32 cellular contexts compared by ENCODE assay signal in genomic region chr6:158831571-158831970, GRCh38. TPM values are rescaled to one million over a fixed set of nuclear protein-coding genes. Genes with fewer than 3 reads are reported as not detected.
DNase-seq lines count a peak whose midpoint lies in the region; ATAC-seq, FAIRE-seq and TF ChIP-seq lines count a peak whose summit lies in the region.
"Had no signal": no experiment of that assay in that cellular context is flagged by ENCODE, and none has a peak within 500 bp of the region (broad histone marks: within the 10 kb centered on the region; RNA-seq: fewer than 3 reads in every experiment).

No MANE protein-coding gene starts in this region.

- H3K36me3 ChIP-seq in K562 (ENCODE audit: control insufficient read depth, insufficient read depth, low read length) (no peaks in the 10 kb centered on the region), keratinocyte (ENCODE audit: control insufficient read depth in 2 of 2, extremely low read depth in 1 of 2, insufficient read depth in 2 of 2, low read length in 2 of 2) (no peaks in the 10 kb centered on the region), MG63 (no peaks in the 10 kb centered on the region)
- H3K36me3 ChIP-seq: SJCRH30 had no signal

- no peak overlapping the region; the same call in 1 of the 2 replicates for H3K4me2 ChIP-seq in K562 (ENCODE audit: insufficient read depth, low read length)
- H3K4me2 ChIP-seq in keratinocyte (ENCODE audit: control insufficient read depth, extremely low read depth, insufficient read depth, low read depth, low read length), result peak overlapping the region; percentile 76
- H3K4me2 ChIP-seq: A549 had no signal

- H3K27me3 ChIP-seq in K562 (ENCODE audit: control insufficient read depth in 2 of 2, insufficient read depth in 2 of 2, low read length in 2 of 2), result no peaks in the 10 kb centered on the region
- no peaks in the 10 kb centered on the region for H3K27me3 ChIP-seq in keratinocyte (ENCODE audit: control insufficient read depth, extremely low read depth, insufficient read depth, low read length)
- H3K27me3 ChIP-seq in MG63, result no peaks in the 10 kb centered on the region
- H3K27me3 ChIP-seq: SJCRH30 had no signal

- POLR2A ChIA-PET in K562 (lab: Yijun Ruan, JAX), result interaction anchor here (0.8 to 1.3 kb wide), 2 partner anchors 13 to 38 kb away, joined by 4 to 5 read pairs; no protein-coding TSS in a partner anchor

- BruUV-seq in K562 (replicated peaks; lab: Mats Ljungman, UMichigan), result no TSS peak

- TF ChIP-seq CTCF in K562 (IDR thresholded peaks at IDR 0.05 in 2 of 3, conservative IDR thresholded peaks at IDR 0.05 in 1 of 3; ENCODE audit: insufficient read depth in 2 of 3, low read depth in 1 of 3, low read length in 3 of 3) (no peak), keratinocyte (optimal IDR thresholded peaks at IDR 0.05 in 1 of 3, IDR thresholded peaks at IDR 0.05 in 1 of 3, conservative IDR thresholded peaks at IDR 0.05 in 1 of 3; ENCODE audit: extremely low read depth in 1 of 3, insufficient read depth in 2 of 3, low read length in 3 of 3) (no peak)

- DNase-seq in K562 (ENCODE audit: extremely low read depth in 1 of 4, low spot score in 3 of 4), result no peak
- no peak for DNase-seq in keratinocyte (ENCODE audit: low read depth, low spot score)
- DNase-seq in stimulated activated effector memory CD8-positive, alpha-beta T cell treated with anti-CD3 and anti-CD28 coated beads, Interleukin-12 subunit alpha, Interleukin-12 subunit beta, amount 100 ng/mL, for 72 hours (ENCODE audit: low spot score in 2 of 2), result no peak
- no peak for DNase-seq in MG63
- no peak for DNase-seq in activated T-cell treated with anti-CD3 and anti-CD28 coated beads, Interleukin-2, amount 50 U/mL, for 4 hours
- no peak for DNase-seq in activated CD8-positive, alpha-beta memory T cell treated with anti-CD3 and anti-CD28 coated beads for 24 hours
- DNase-seq in activated T-cell treated with anti-CD3 and anti-CD28 coated beads, Interleukin-2, amount 50 U/mL, for 48 hours, result no peak
- DNase-seq: AML-193; C1 segment of cervical spinal cord; Caco-2; CD8-positive, alpha-beta T cell; DMS79; EL; GDM1; GOT3; HCEC 1CT; Kasumi-1; MV-4-11; NCI-H1105; NCI-H1436 treated with DMSO at 0.1 percent for 48 hours; NCI-H187 treated with DMSO at 0.1 percent for 48 hours; NCI-H446; NCI-H524 treated with DMSO at 0.1 percent for 48 hours; NCI-H82; NK-92 treated with Interleukin-12 subunit alpha and Interleukin-12 subunit beta, amount 100 ng/mL, for 24 hours; PC-3; SJCRH30 had no signal

- no peaks in the 10 kb centered on the region for H3K36me3 Mint-ChIP-seq in stimulated activated effector memory CD8-positive, alpha-beta T cell treated with anti-CD3 and anti-CD28 coated beads, Interleukin-12 subunit alpha, Interleukin-12 subunit beta, amount 100 ng/mL, for 72 hours
- H3K36me3 Mint-ChIP-seq in activated T-cell treated with anti-CD3 and anti-CD28 coated beads, Interleukin-2, amount 50 U/mL, for 4 hours (ENCODE audit: insufficient read depth), result no peaks in the 10 kb centered on the region
- H3K36me3 Mint-ChIP-seq: CD8-positive, alpha-beta T cell had no signal

- intact Hi-C loops in K562 (cut with micrococcal nuclease), result no loop called here

- H3K27ac ChIP-seq in K562 (ENCODE audit: extremely low read depth, low read depth, low read length) (no peak overlapping the region), keratinocyte (ENCODE audit: control insufficient read depth, insufficient read depth, low read length) (no peak overlapping the region)
- H3K27ac ChIP-seq: A549, HL-60, SJCRH30 had no signal

- TF ChIP-seq POLR2A in K562 (conservative IDR thresholded peaks at IDR 0.05), result no peak

- dilution Hi-C loops in keratinocyte (cut with MboI; ENCODE audit: extremely low pct_ligation_motif_present, low sequenced_read_pairs), result no loop called here

- in situ Hi-C loops in K562 (cut with MboI), result no loop called here

- H3K9me3 ChIP-seq in K562 (replicated peaks; ENCODE audit: control insufficient read depth, insufficient read depth, low read depth, low read length), result no peaks in the 10 kb centered on the region
- no peaks in the 10 kb centered on the region for H3K9me3 ChIP-seq in keratinocyte (ENCODE audit: control insufficient read depth, low read depth, low read length)
- no peaks in the 10 kb centered on the region for H3K9me3 ChIP-seq in MG63
- H3K9me3 ChIP-seq: A549, Caco-2, SJCRH30 had no signal

- H3K9me3 Mint-ChIP-seq in stimulated activated effector memory CD8-positive, alpha-beta T cell treated with anti-CD3 and anti-CD28 coated beads, Interleukin-12 subunit alpha, Interleukin-12 subunit beta, amount 100 ng/mL, for 72 hours, result no peaks in the 10 kb centered on the region
- H3K9me3 Mint-ChIP-seq in activated T-cell treated with anti-CD3 and anti-CD28 coated beads, Interleukin-2, amount 50 U/mL, for 4 hours, result no peaks in the 10 kb centered on the region
- H3K9me3 Mint-ChIP-seq: CD8-positive, alpha-beta T cell had no signal

- TF ChIP-seq EP300 in K562 (IDR thresholded peaks at IDR 0.05; ENCODE audit: low read length), result no peak

- H3K4me3 ChIP-seq in K562 (no peak overlapping the region), keratinocyte (ENCODE audit: control insufficient read depth in 2 of 3, extremely low read depth in 1 of 3, insufficient read depth in 2 of 3, low read depth in 1 of 3, low read length in 3 of 3) (peak overlapping the region in 1 of 3 experiments; percentile 14), MG63 (no peak overlapping the region)
- H3K4me3 ChIP-seq: A549, GM12878, SJCRH30 had no signal

- TF ChIP-seq RAD21 in K562 (CRISPR knock-in tag; conservative IDR thresholded peaks at IDR 0.05 in 1 of 2, IDR thresholded peaks at IDR 0.05 in 1 of 2), result no peak

- H3K27ac Mint-ChIP-seq in stimulated activated effector memory CD8-positive, alpha-beta T cell treated with anti-CD3 and anti-CD28 coated beads, Interleukin-12 subunit alpha, Interleukin-12 subunit beta, amount 100 ng/mL, for 72 hours, result peak overlapping the region; percentile 48
- H3K27ac Mint-ChIP-seq: CD8-positive, alpha-beta T cell had no signal

- H4K20me1 ChIP-seq in K562 (replicated peaks; ENCODE audit: control insufficient read depth, insufficient read depth, low read length), result no peaks in the 10 kb centered on the region
- H4K20me1 ChIP-seq in keratinocyte (ENCODE audit: control insufficient read depth, extremely low read depth, insufficient read depth, low read length), result no peaks in the 10 kb centered on the region

- H3K79me2 ChIP-seq in K562 (ENCODE audit: control insufficient read depth, insufficient read depth, low read length) (no peaks in the 10 kb centered on the region), keratinocyte (ENCODE audit: control insufficient read depth, insufficient read depth, low read length) (no peaks in the 10 kb centered on the region)

- CTCF ChIA-PET in K562 (lab: Yijun Ruan, JAX; ENCODE audit: low intra/inter-chr PET ratio), result no interaction called here

- H3K9me1 ChIP-seq in K562 (ENCODE audit: control insufficient read depth, insufficient read depth, low read length) (no peaks in the 10 kb centered on the region), keratinocyte (ENCODE audit: control insufficient read depth, extremely low read depth, insufficient read depth, low read length) (no peaks in the 10 kb centered on the region)

- H3K9ac ChIP-seq in K562 (ENCODE audit: insufficient read depth in 1 of 2, low read depth in 2 of 2, low read length in 2 of 2) (peak overlapping the region in 1 of 2 experiments; percentile 5; a peak in 1 of 4 replicates), keratinocyte (ENCODE audit: control insufficient read depth, extremely low read depth, insufficient read depth, low read length) (no peak overlapping the region)

- H3K4me1 ChIP-seq in K562 (replicated peaks in 1 of 2; ENCODE audit: control insufficient read depth in 2 of 2, insufficient read depth in 2 of 2, low read length in 2 of 2), result peaks cover 25 to 28% of the 10 kb centered on the region in 2 experiments
- H3K4me1 ChIP-seq in keratinocyte (ENCODE audit: control insufficient read depth, extremely low read depth, insufficient read depth, low read length), result peaks cover 12% of the 10 kb centered on the region
- H3K4me1 ChIP-seq: A549, SJCRH30 had no signal

- 57% methylated on average over 8 of the region's 8 CpGs for WGBS in K562 (ENCODE audit: insufficient coverage, low coverage, missing lambda C conversion rate)

- H3K27me3 Mint-ChIP-seq in activated T-cell treated with anti-CD3 and anti-CD28 coated beads, Interleukin-2, amount 50 U/mL, for 4 hours (ENCODE audit: low read depth), result peaks cover 3% of the 10 kb centered on the region

- no peak overlapping the region for H3K4me3 Mint-ChIP-seq in stimulated activated effector memory CD8-positive, alpha-beta T cell treated with anti-CD3 and anti-CD28 coated beads, Interleukin-12 subunit alpha, Interleukin-12 subunit beta, amount 100 ng/mL, for 72 hours
- no peak overlapping the region for H3K4me3 Mint-ChIP-seq in activated T-cell treated with anti-CD3 and anti-CD28 coated beads, Interleukin-2, amount 50 U/mL, for 4 hours
- H3K4me3 Mint-ChIP-seq: CD8-positive, alpha-beta T cell had no signal

- H3K4me1 Mint-ChIP-seq in stimulated activated effector memory CD8-positive, alpha-beta T cell treated with anti-CD3 and anti-CD28 coated beads, Interleukin-12 subunit alpha, Interleukin-12 subunit beta, amount 100 ng/mL, for 72 hours, result peaks cover 3% of the 10 kb centered on the region
- H3K4me1 Mint-ChIP-seq in activated T-cell treated with anti-CD3 and anti-CD28 coated beads, Interleukin-2, amount 50 U/mL, for 4 hours (ENCODE audit: low read depth), result peaks cover 6% of the 10 kb centered on the region

- H2AFZ ChIP-seq in K562 (ENCODE audit: low read depth, low read length) (peak overlapping the region; percentile 46), keratinocyte (ENCODE audit: control insufficient read depth, low read length) (peak overlapping the region; percentile 67)

- ATAC-seq in K562, result no peak
- ATAC-seq in stimulated activated effector memory CD8-positive, alpha-beta T cell treated with anti-CD3 and anti-CD28 coated beads, Interleukin-12 subunit alpha, Interleukin-12 subunit beta, amount 100 ng/mL, for 72 hours, result no peak
- ATAC-seq in activated T-cell treated with anti-CD3 and anti-CD28 coated beads, Interleukin-2, amount 50 U/mL, for 4 hours, result no peak
- ATAC-seq: A549; CD8-positive, alpha-beta T cell; GM12878; PC-3; Right ventricle myocardium inferior; SK-N-SH treated with all-trans-retinoic acid at 6 μM for 48 hours had no signal

- FAIRE-seq in K562 (lab: Jason Lieb, UNC) (no peak), keratinocyte (lab: Jason Lieb, UNC) (no peak)
- FAIRE-seq: A549, GM12878 had no signal

RNA-seq across cellular contexts. Expression of gene EZR, which starts 12.4 kb away (rescaled TPM):
- total RNA-seq in K562 (2011; cell fraction: chromatin; rRNA removed; ENCODE audit: low replicate concordance), result 49.5 and 70.7 TPM in 2 replicates
- 37.9 and 45.2 TPM in 2 replicates for total RNA-seq in K562 (2011; cell fraction: nucleolus; rRNA removed)
- total RNA-seq in K562 (2011; cell fraction: nucleoplasm; rRNA removed), result 44.1 and 48.1 TPM in 2 replicates
- 161 and 162 TPM in 2 replicates for total RNA-seq in K562 (2014; rRNA removed)
- 71.5 and 72.7 TPM in 2 replicates for total RNA-seq in K562 (2014; rRNA removed; fragmentation: Illumina TruSeq; extraction: Trizol)
- 110 and 117 TPM in 2 replicates for total RNA-seq in K562 (2015; rRNA removed; fragmentation: Illumina TruSeq; extraction: Trizol)
- 125 and 143 TPM in 2 replicates for total RNA-seq in K562 (2021)
- polyA plus RNA-seq in K562 (2011; rRNA removed), result 104 and 135 TPM in 2 replicates
- 78.6 and 88.6 TPM in 2 replicates for polyA plus RNA-seq in K562 (2011; cell fraction: cytosol; rRNA removed)
- 91.7 and 156 TPM in 2 replicates for polyA plus RNA-seq in K562 (2011; cell fraction: nucleus; rRNA removed)
- 120 and 126 TPM in 2 replicates for polyA plus RNA-seq in K562 (2012)
- polyA plus RNA-seq in K562 (2014; fragmentation: Illumina TruSeq; extraction: Trizol), result 93.0 and 101 TPM in 2 replicates
- 10 to 100 TPM; 36.5 to 63.6 TPM for polyA plus RNA-seq in K562 (2014; fragmentation: Nextera tagmentation; extraction: Ambion mirVana)
- 91.5 and 114 TPM in 2 replicates for polyA plus RNA-seq in K562 (2014; rRNA removed)
- 100 and 114 TPM in 2 replicates for polyA minus RNA-seq in K562 (2011; rRNA and poly(A)+ RNA removed)
- polyA minus RNA-seq in K562 (2011; cell fraction: cytosol; rRNA and poly(A)+ RNA removed), result 69.7 and 85.1 TPM in 2 replicates
- polyA minus RNA-seq in K562 (2011; cell fraction: nucleus; rRNA and poly(A)+ RNA removed), result 20.1 and 54.6 TPM in 2 replicates
- 261 to 315 TPM (median 277 TPM) in 3 replicates for polyA plus RNA-seq in keratinocyte
- 132 TPM for polyA plus RNA-seq in keratinocyte (2011; ENCODE audit: low read depth)
- polyA plus RNA-seq in keratinocyte (2011; cell fraction: cytosol; rRNA removed), result 255 and 263 TPM in 2 replicates
- polyA plus RNA-seq in keratinocyte (2011; cell fraction: nucleus; rRNA removed), result 396 and 431 TPM in 2 replicates
- 252 and 297 TPM in 2 replicates for polyA plus RNA-seq in keratinocyte (2012; ENCODE audit: low replicate concordance)
- polyA minus RNA-seq in keratinocyte, result 201 to 226 TPM (median 219 TPM) in 3 replicates
- polyA minus RNA-seq in keratinocyte (2011; cell fraction: cytosol; rRNA and poly(A)+ RNA removed), result 188 TPM
- polyA minus RNA-seq in keratinocyte (2011; cell fraction: nucleus; rRNA and poly(A)+ RNA removed), result 136 and 235 TPM in 2 replicates
- 226 and 236 TPM in 2 replicates for total RNA-seq in MG63 (2014; rRNA removed; shearing (Covaris generic); ENCODE audit: low replicate concordance)
- total RNA-seq in activated T-cell treated with anti-CD3 and anti-CD28 coated beads, Interleukin-2, amount 50 U/mL, for 4 hours, result 100 to 1,000 TPM; 315 to 327 (median 324) TPM
